Comparison of ENCODE assay signal across 14 cellular contexts in the genomic region with DNA sequence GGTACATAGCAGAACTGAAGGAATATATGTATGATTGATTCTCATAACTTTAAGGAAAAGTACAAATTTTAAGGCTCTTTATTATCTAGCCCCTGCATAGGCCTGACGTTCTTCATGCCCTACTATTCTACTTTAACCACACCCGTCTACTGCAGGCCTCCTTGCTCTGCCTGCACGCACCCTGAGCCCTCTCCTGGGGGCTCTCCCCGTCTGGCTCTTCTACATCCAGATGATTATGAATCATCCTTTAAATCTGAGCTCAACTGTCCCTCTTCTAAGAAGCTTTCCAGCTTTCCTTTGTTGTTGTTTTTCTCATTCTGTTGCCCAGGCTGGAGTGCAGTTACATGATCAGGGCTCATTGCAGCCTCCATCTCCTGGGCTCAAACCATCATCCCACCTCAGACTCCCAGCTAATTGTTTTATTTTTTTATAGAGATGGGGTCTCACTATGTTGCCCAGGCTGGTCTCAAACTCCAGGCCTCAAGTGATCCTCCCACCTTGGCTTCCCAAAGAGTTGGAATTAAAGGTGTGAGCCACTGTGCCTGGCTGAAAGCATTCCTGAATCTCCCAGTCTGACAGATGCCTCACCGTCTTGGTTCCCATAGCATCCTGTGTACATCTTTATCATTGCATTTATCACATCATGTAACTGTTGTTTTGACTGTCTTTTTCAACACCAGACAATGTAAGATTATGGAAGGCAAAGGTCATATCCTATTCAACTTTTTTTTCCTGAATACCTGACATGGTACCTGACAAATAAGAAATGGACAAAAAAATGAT.
DNase-seq lines count a peak whose midpoint lies in the region; FAIRE-seq and TF ChIP-seq lines count a peak whose summit lies in the region.
"Had no signal": no experiment of that assay in that cellular context is flagged by ENCODE, and none has a peak within 500 bp of the region (broad histone marks: within the 10 kb centered on the region; RNA-seq: fewer than 3 reads in every experiment).

No MANE protein-coding gene starts in this region.

- peaks cover 11 to 14% of the 10 kb centered on the region in 2 experiments for H3K36me3 ChIP-seq in mesenchymal stem cell (ENCODE audit: control insufficient read depth in 1 of 2, insufficient read depth in 2 of 2, low read depth in 1 of 2, low read length in 2 of 2)

- no peaks in the 10 kb centered on the region for H3K27me3 Mint-ChIP-seq in CD14-positive monocyte (ENCODE audit: low read depth in 3 of 3)
- H3K27me3 Mint-ChIP-seq: activated CD8-positive, alpha-beta T cell treated with anti-CD3 and anti-CD28 coated beads for 36 hours had no signal

- H2AK5ac ChIP-seq in mesenchymal stem cell (ENCODE audit: low read length, severe bottlenecking) = no peak overlapping the region

- 17% methylated on average over 5 of the region's 5 CpGs for WGBS in mesenchymal stem cell

- no peaks in the 10 kb centered on the region for H3K9me3 Mint-ChIP-seq in CD14-positive monocyte
- H3K9me3 Mint-ChIP-seq: activated CD8-positive, alpha-beta T cell treated with anti-CD3 and anti-CD28 coated beads for 36 hours; activated T-helper 2 cell treated with anti-CD3 and anti-CD28 coated beads, Interferon-gamma antibody, Interleukin-2, Interleukin-4, amounts not matched to agents 10 μg/mL and 5 μg/mL and 100 μg/mL, durations not matched to agents 14 hours and 24 hours and 36 hours had no signal

- H3K23ac ChIP-seq in mesenchymal stem cell (ENCODE audit: low read length in 2 of 2) = no peak overlapping the region

- H3K79me1 ChIP-seq in mesenchymal stem cell (replicated peaks; ENCODE audit: low read length, poor library complexity, severe bottlenecking) = peaks cover 16% of the 10 kb centered on the region

- FAIRE-seq in frontal cortex (lab: Jason Lieb, UNC) = no peak

- no peak overlapping the region for H2BK15ac ChIP-seq in mesenchymal stem cell (ENCODE audit: low read depth, poor library complexity, severe bottlenecking)

- H3K27me3 ChIP-seq in mesenchymal stem cell (ENCODE audit: control insufficient read depth in 1 of 2, insufficient read depth in 1 of 2, low read length in 2 of 2) = no peaks in the 10 kb centered on the region

- peak overlapping the region; percentile 5 for H2BK5ac ChIP-seq in mesenchymal stem cell (ENCODE audit: low read depth, low read length, poor library complexity, severe bottlenecking)

- H3K4me3 ChIP-seq in choroid plexus epithelial cell (ENCODE audit: low read depth, low read length) (no peak overlapping the region), mesenchymal stem cell (ENCODE audit: insufficient read depth in 1 of 2, low read depth in 1 of 2, low read length in 2 of 2) (no peak overlapping the region)

- no peak overlapping the region for H2BK12ac ChIP-seq in mesenchymal stem cell (ENCODE audit: low read length in 2 of 2)

- no peak overlapping the region for H3K4me3 Mint-ChIP-seq in CD14-positive monocyte
- H3K4me3 Mint-ChIP-seq: activated CD8-positive, alpha-beta T cell treated with anti-CD3 and anti-CD28 coated beads for 36 hours; immature natural killer cell; mesothelial cell of epicardium had no signal

- H3K27ac ChIP-seq in mesenchymal stem cell (ENCODE audit: low read length, poor library complexity, severe bottlenecking) = peak overlapping the region; percentile 3

- no peak overlapping the region for H3K14ac ChIP-seq in mesenchymal stem cell (ENCODE audit: low read length in 2 of 2)

- H3K9me3 ChIP-seq in mesenchymal stem cell (ENCODE audit: control insufficient read depth, low read length) = no peaks in the 10 kb centered on the region

- H4K8ac ChIP-seq in mesenchymal stem cell (ENCODE audit: low read length) = no peak overlapping the region

- H2BK120ac ChIP-seq in mesenchymal stem cell (ENCODE audit: low read depth, low read length) = no peak overlapping the region

- H4K91ac ChIP-seq in mesenchymal stem cell (ENCODE audit: low read length) = no peak overlapping the region

- TF ChIP-seq CTCF in CD14-positive monocyte (IDR thresholded peaks at IDR 0.05) (no peak), choroid plexus epithelial cell (conservative IDR thresholded peaks at IDR 0.05; ENCODE audit: low read depth, low read length) (no peak)

- peak overlapping the region in 5 of 7 donors; percentile 42 to 89 (median 75) for H3K27ac Mint-ChIP-seq in CD14-positive monocyte
- H3K27ac Mint-ChIP-seq: activated CD8-positive, alpha-beta T cell treated with anti-CD3 and anti-CD28 coated beads for 36 hours; activated T-helper 2 cell treated with anti-CD3 and anti-CD28 coated beads, Interferon-gamma antibody, Interleukin-2, Interleukin-4, amounts not matched to agents 10 μg/mL and 5 μg/mL and 100 μg/mL, durations not matched to agents 14 hours and 24 hours and 36 hours; immature natural killer cell had no signal

- no peak overlapping the region for H3K18ac ChIP-seq in mesenchymal stem cell (ENCODE audit: low read depth in 1 of 2, low read length in 2 of 2)

- H3K9ac ChIP-seq in mesenchymal stem cell (ENCODE audit: low read length) = peak overlapping the region; percentile 70

- H3K4me1 Mint-ChIP-seq in CD14-positive monocyte = peaks cover 14% of the 10 kb centered on the region
- H3K4me1 Mint-ChIP-seq: immature natural killer cell had no signal

- H3K4ac ChIP-seq in mesenchymal stem cell (ENCODE audit: low read depth in 1 of 2, low read length in 2 of 2) = peak overlapping the region in 1 of 2 experiments; percentile 37

- no peak overlapping the region for H3K4me2 ChIP-seq in mesenchymal stem cell (ENCODE audit: low read length, poor library complexity, severe bottlenecking)

- peaks cover 34 to 56% of the 10 kb centered on the region in 2 donors for H3K36me3 Mint-ChIP-seq in CD14-positive monocyte
- H3K36me3 Mint-ChIP-seq: immature natural killer cell had no signal

- intact Hi-C loops in CD14-positive monocyte (cut with micrococcal nuclease) = no loop called here

- DNase-seq in CD14-positive monocyte (ENCODE audit: low spot score) (no peak), NCI-H226 (peak; percentile 46), choroid plexus epithelial cell (ENCODE audit: low read depth) (peak; percentile 77), mesenchymal stem cell (peak; percentile 78), frontal cortex (ENCODE audit: low spot score in 2 of 2) (no peak), MV-4-11 (lab: John Stamatoyannopoulos, UW) (no peak), dermis blood vessel endothelial cell (no peak)
- DNase-seq in stimulated activated CD4-positive, alpha-beta T cell treated with anti-CD3 and anti-CD28 coated beads, Interleukin-4, amount 100 ng/mL, for 24 hours = no peak
- DNase-seq: activated CD8-positive, alpha-beta T cell treated with anti-CD3 and anti-CD28 coated beads for 36 hours; anterior cingulate cortex; immature natural killer cell; occipital lobe had no signal

- peaks cover 3% of the 10 kb centered on the region for H3K4me1 ChIP-seq in mesenchymal stem cell (ENCODE audit: control insufficient read depth, insufficient read depth, low read depth, low read length)

- H2AFZ ChIP-seq in mesenchymal stem cell (ENCODE audit: low read depth, low read length) = no peak overlapping the region

Comparison
In these comparisons a context has a peak if more than half of its experiments do, and no peak if none do; other contexts are left out.
1. DNase-seq: peak in NCI-H226 (single experiment), choroid plexus epithelial cell (single experiment) and mesenchymal stem cell (single experiment); none in CD14-positive monocyte (single experiment), frontal cortex (0 of 2), MV-4-11 (single experiment), stimulated activated CD4-positive, alpha-beta T cell treated with anti-CD3 and anti-CD28 coated beads, Interleukin-4, amount 100 ng/mL, for 24 hours (single experiment) and dermis blood vessel endothelial cell (single experiment).